Comparison of ENCODE assay signal across 9 cellular contexts in genomic region chr19:52335768-52336116, GRCh38. TPM values are rescaled to one million over a fixed set of nuclear protein-coding genes. Genes with fewer than 3 reads are reported as not detected.
A peak's percentile ranks its signal among the peaks of the same experiment; 100 is the strongest.
DNase-seq lines count a peak whose midpoint lies in the region; ATAC-seq, FAIRE-seq and TF ChIP-seq lines count a peak whose summit lies in the region.
"Had no signal": no experiment of that assay in that cellular context is flagged by ENCODE, and none has a peak within 500 bp of the region (broad histone marks: within the 10 kb centered on the region; RNA-seq: fewer than 3 reads in every experiment).

No MANE protein-coding gene starts in this region.

- H3K9me3 Mint-ChIP-seq in activated naive CD4-positive, alpha-beta T cell treated with anti-CD3 and anti-CD28 coated beads, Interleukin-2, amount 50 U/mL, for 72 hours = peaks cover 35 to 48% of the 10 kb centered on the region in 2 donors

- no peak for TF ChIP-seq CTCF in HFF-Myc (IDR thresholded peaks at IDR 0.05; ENCODE audit: low read depth, low read length, missing control alignments)
- TF ChIP-seq CTCF in stomach (IDR thresholded peaks at IDR 0.05) = no peak
- TF ChIP-seq CTCF in D721Med (IDR thresholded peaks at IDR 0.05; ENCODE audit: insufficient read depth, missing control alignments) = no peak

- peak overlapping the region; percentile 94 to 95 for H3K27ac Mint-ChIP-seq in activated naive CD4-positive, alpha-beta T cell treated with anti-CD3 and anti-CD28 coated beads, Interleukin-2, amount 50 U/mL, for 72 hours

- 47 to 57% (median 53%) methylated on average over 9 of the region's 9 CpGs for WGBS in stomach, 5 donors

- no peak for DNase-seq in HFF-Myc (ENCODE audit: extremely low read depth, low read depth)
- no peak for DNase-seq in activated naive CD4-positive, alpha-beta T cell treated with anti-CD3 and anti-CD28 coated beads, Interleukin-2, amount 50 U/mL, for 72 hours (ENCODE audit: low spot score in 2 of 2)
- no peak for DNase-seq in stomach
- DNase-seq in NCI-H345 treated with DMSO at 0.1 percent for 48 hours (lab: John Stamatoyannopoulos, UW; ENCODE audit: unreplicated experiment) = no peak
- no peak for DNase-seq in D721Med (ENCODE audit: insufficient read length, low spot score)

- ATAC-seq in activated naive CD4-positive, alpha-beta T cell treated with anti-CD3 and anti-CD28 coated beads, Interleukin-2, amount 50 U/mL, for 72 hours = peak; percentile 41 to 50
- ATAC-seq in GM21529 (IDR thresholded peaks at IDR 0.05; ENCODE audit: unreplicated experiment) (no peak), HG02571 (IDR thresholded peaks at IDR 0.05; ENCODE audit: unreplicated experiment) (no peak)

- TF ChIP-seq POLR2A in stomach (IDR thresholded peaks at IDR 0.05) = no peak

- H3K27ac ChIP-seq in iPS-20b (ENCODE audit: low read length) = no peak overlapping the region
- peak overlapping the region; percentile 68 to 87 (median 80) for H3K27ac ChIP-seq in stomach

- H3K36me3 Mint-ChIP-seq in activated naive CD4-positive, alpha-beta T cell treated with anti-CD3 and anti-CD28 coated beads, Interleukin-2, amount 50 U/mL, for 72 hours = peaks cover 54 to 67% of the 10 kb centered on the region in 2 donors

- H3K4me1 ChIP-seq in iPS-20b (ENCODE audit: insufficient read depth, low read length) (peaks cover 5% of the 10 kb centered on the region; the same call in 1 of the 2 replicates), stomach (peaks cover 6 to 18% (median 10%) of the 10 kb centered on the region in 4 donors)

- no peak for TF ChIP-seq EP300 in stomach (IDR thresholded peaks at IDR 0.05)

- peaks cover 35% of the 10 kb centered on the region for H3K9me3 ChIP-seq in iPS-20b (ENCODE audit: insufficient read depth, low read depth, low read length)
- H3K9me3 ChIP-seq in stomach = peaks cover 24 to 68% (median 50%) of the 10 kb centered on the region in 4 donors

- H3K9ac ChIP-seq in iPS-20b (ENCODE audit: low read depth, low read length) = peak overlapping the region; percentile 95; the same call in 1 of the 2 replicates

- H3K4me3 ChIP-seq in HFF-Myc (replicated peaks; ENCODE audit: low read depth, low read length) (peak overlapping the region; percentile 55), iPS-20b (ENCODE audit: low read length) (peak overlapping the region; percentile 93), stomach (peak overlapping the region; percentile 64 to 77 (median 75))

- H3K36me3 ChIP-seq in iPS-20b (ENCODE audit: insufficient read depth, low read depth, low read length) (peaks cover 8% of the 10 kb centered on the region; the same call in 1 of the 2 replicates), stomach (peaks cover 0 to 14% (median 0%) of the 10 kb centered on the region in 4 donors)

- no peak for FAIRE-seq in D721Med (lab: Jason Lieb, UNC)
- FAIRE-seq: colon had no signal

- H3K27me3 ChIP-seq in iPS-20b (ENCODE audit: insufficient read depth, low read length) = no peaks in the 10 kb centered on the region
- no peaks in the 10 kb centered on the region for H3K27me3 ChIP-seq in stomach

- intact Hi-C loops in stomach (cut with DNase I; ENCODE audit: low total_unique reads) = no loop called here

RNA-seq across cellular contexts. Expression of gene ZNF610, which starts 0.3 kb away (rescaled TPM):
- 1 to 10 TPM in 1 of 2 donors, under 1 TPM in 1; 0.58 to 1.1 TPM for total RNA-seq in activated naive CD4-positive, alpha-beta T cell treated with anti-CD3 and anti-CD28 coated beads, Interleukin-2, amount 50 U/mL, for 72 hours
- total RNA-seq in stomach = 1 to 10 TPM in 1 of 5 donors, under 1 TPM in 1, not detected in 3; 0.45 to 2.2 TPM
- 1 to 10 TPM in 2 of 3 donors, under 1 TPM in 1; 0.93 to 2.6 (median 1.4) TPM for polyA plus RNA-seq in stomach

RNA-seq across cellular contexts. Expression of gene ZNF880, which starts 34.0 kb away (rescaled TPM):
- total RNA-seq in activated naive CD4-positive, alpha-beta T cell treated with anti-CD3 and anti-CD28 coated beads, Interleukin-2, amount 50 U/mL, for 72 hours = 1 to 10 TPM; 8.5 to 9.6 TPM
- 10 to 100 TPM in 3 of 5 donors, 1 to 10 TPM in 2; 4.1 to 44.2 (median 11.6) TPM for total RNA-seq in stomach
- 10 to 100 TPM in 2 of 3 donors, 1 to 10 TPM in 1; 8.4 to 10.4 (median 10.2) TPM for polyA plus RNA-seq in stomach

RNA-seq across cellular contexts. Expression of gene ZNF480, which starts 38.8 kb away (rescaled TPM):
- 1 to 10 TPM; 2.0 to 9.9 TPM for total RNA-seq in activated naive CD4-positive, alpha-beta T cell treated with anti-CD3 and anti-CD28 coated beads, Interleukin-2, amount 50 U/mL, for 72 hours
- total RNA-seq in stomach = 10 to 100 TPM in 1 of 5 donors, 1 to 10 TPM in 4; 2.2 to 11.0 (median 8.1) TPM
- polyA plus RNA-seq in stomach = 1 to 10 TPM; 4.0 to 5.2 (median 4.8) TPM

Comparison
In these comparisons a context has a peak if more than half of its experiments do, and no peak if none do; other contexts are left out.
1. ATAC-seq: peak in activated naive CD4-positive, alpha-beta T cell treated with anti-CD3 and anti-CD28 coated beads, Interleukin-2, amount 50 U/mL, for 72 hours (2 of 2); none in GM21529 (single experiment) and HG02571 (single experiment).
2. Peak in every context shown above with its lines, with median percentiles within 50 percentile points of each other: H3K4me3 ChIP-seq.